ENCODE assay signal across 18 cellular contexts in the genomic region with DNA sequence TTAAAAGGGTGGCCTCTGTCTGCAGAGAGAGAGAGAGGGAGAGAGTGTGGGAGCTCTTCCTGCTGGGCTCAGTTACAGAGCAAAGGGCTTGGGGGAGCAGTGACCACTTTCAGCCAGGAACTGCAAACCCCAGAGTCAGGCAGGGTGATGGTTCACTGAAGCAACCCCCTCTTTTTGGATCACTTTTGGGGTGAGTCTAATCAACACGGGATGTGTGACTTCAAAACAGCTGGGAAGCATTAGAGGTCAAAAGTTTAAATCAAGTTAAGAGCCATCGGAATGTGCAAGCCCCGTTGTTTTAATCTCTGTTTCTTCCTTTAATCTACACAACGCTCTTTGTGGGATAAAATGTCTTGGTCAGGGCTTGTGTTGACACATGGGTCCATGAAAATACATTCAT.
A peak's percentile ranks its signal among the peaks of the same experiment; 100 is the strongest.
DNase-seq lines count a peak whose midpoint lies in the region; FAIRE-seq and TF ChIP-seq lines count a peak whose summit lies in the region.
"Had no signal": no experiment of that assay in that cellular context is flagged by ENCODE, and none has a peak within 500 bp of the region (broad histone marks: within the 10 kb centered on the region; RNA-seq: fewer than 3 reads in every experiment).

No MANE protein-coding gene starts in this region.

- H3K36me3 ChIP-seq in A673 (ENCODE audit: insufficient read depth, low read length, poor library complexity, severe bottlenecking): no peaks in the 10 kb centered on the region
- no peaks in the 10 kb centered on the region for H3K36me3 ChIP-seq in neural progenitor cell
- H3K36me3 ChIP-seq: prostate gland had no signal

- POLR2A ChIA-PET in A673 (lab: Charles Lee; ENCODE audit: low non-redundant PET): interaction anchor here (0.7 kb wide), 1 partner anchor 70 kb away, joined by 3 read pairs; no protein-coding TSS in a partner anchor

- peaks cover 2% of the 10 kb centered on the region for H3K36me3 Mint-ChIP-seq in neural progenitor cell

- no peaks in the 10 kb centered on the region for H3K27me3 ChIP-seq in A673 (replicated peaks; ENCODE audit: insufficient read depth, low read depth, low read length, poor library complexity)
- H3K27me3 ChIP-seq in neural progenitor cell: no peaks in the 10 kb centered on the region

- peak overlapping the region; percentile 83 for H3K27ac Mint-ChIP-seq in neural progenitor cell
- H3K27ac Mint-ChIP-seq: activated CD4-positive, alpha-beta T cell treated with anti-CD3 and anti-CD28 coated beads, Interleukin-2, amount 10 ng/mL, durations not matched to agents 7 days and 5 days had no signal

- peak overlapping the region; percentile 0 for H3K4me2 ChIP-seq in neural progenitor cell

- H3K9ac ChIP-seq in neural progenitor cell: no peak overlapping the region

- H3K79me2 ChIP-seq in neural progenitor cell (ENCODE audit: low read depth): no peaks in the 10 kb centered on the region

- H3K9me3 ChIP-seq in A673 (ENCODE audit: low read depth, low read length, poor library complexity, severe bottlenecking) (no peaks in the 10 kb centered on the region), neural progenitor cell (ENCODE audit: low read depth) (no peaks in the 10 kb centered on the region)
- H3K9me3 ChIP-seq: prostate gland had no signal

- intact Hi-C loops in A673 (cut with micrococcal nuclease; ENCODE audit: unreplicated experiment): no loop called here

- H3K4me3 Mint-ChIP-seq in neural progenitor cell: no peak overlapping the region
- H3K4me3 Mint-ChIP-seq: activated CD4-positive, alpha-beta T cell treated with anti-CD3 and anti-CD28 coated beads, Interleukin-2, amount 10 ng/mL, durations not matched to agents 7 days and 5 days had no signal

- DNase-seq in A673 (ENCODE audit: low spot score) (peak; percentile 18), HFF-Myc (ENCODE audit: extremely low read depth, low read depth) (peak; percentile 45), neural progenitor cell (ENCODE audit: low spot score) (peak; percentile 50), GM12891 (ENCODE audit: insufficient read length, low spot score) (no peak), GM10266 (ENCODE audit: extremely low spot score) (no peak), NCI-H2227 treated with DMSO at 0.1 percent for 48 hours (lab: John Stamatoyannopoulos, UW) (no peak), NCI-H510A treated with DMSO at 0.1 percent for 48 hours (lab: John Stamatoyannopoulos, UW) (no peak)
- DNase-seq: ACHN; activated CD4-positive, alpha-beta T cell treated with anti-CD3 and anti-CD28 coated beads, Interleukin-2, amount 10 ng/mL, durations not matched to agents 7 days and 5 days; activated naive CD4-positive, alpha-beta T cell treated with anti-CD3 and anti-CD28 coated beads, Interleukin-2, amount 50 U/mL, for 16 hours; effector CD4-positive, alpha-beta T cell; H7; Karpas-422; left colon; NCI-H1417; NCI-H510A had no signal

- H3K27me3 Mint-ChIP-seq in neural progenitor cell (ENCODE audit: insufficient read depth, low read depth): peaks cover 5% of the 10 kb centered on the region
- H3K27me3 Mint-ChIP-seq: activated CD4-positive, alpha-beta T cell treated with anti-CD3 and anti-CD28 coated beads, Interleukin-2, amount 10 ng/mL, durations not matched to agents 7 days and 5 days had no signal

- CTCF ChIA-PET in A673 (lab: Charles Lee): no interaction called here

- peak; percentile 98 for FAIRE-seq in endometrium (lab: Jason Lieb, UNC)
- no peak for FAIRE-seq in GM12891 (lab: Jason Lieb, UNC)

- peak overlapping the region; percentile 7 for H2AFZ ChIP-seq in neural progenitor cell (replicated peaks)

- TF ChIP-seq CTCF in A673 (conservative IDR thresholded peaks at IDR 0.05; ENCODE audit: low read depth, low read length): no peak
- no peak for TF ChIP-seq CTCF in HFF-Myc (IDR thresholded peaks at IDR 0.05; ENCODE audit: low read depth, low read length, missing control alignments)
- no peak for TF ChIP-seq CTCF in neural progenitor cell (IDR thresholded peaks at IDR 0.05)
- TF ChIP-seq CTCF in GM10266 (IDR thresholded peaks at IDR 0.05; ENCODE audit: control insufficient read depth, insufficient read depth, low read depth, missing control alignments): no peak

- no peaks in the 10 kb centered on the region for H4K20me1 ChIP-seq in neural progenitor cell (ENCODE audit: low read depth)

- no peak overlapping the region for H3K27ac ChIP-seq in A673 (ENCODE audit: low read depth, low read length, poor library complexity, severe bottlenecking)
- H3K27ac ChIP-seq in neural progenitor cell: no peak overlapping the region
- H3K27ac ChIP-seq: prostate gland had no signal

- no peaks in the 10 kb centered on the region for H3F3A ChIP-seq in neural progenitor cell (ENCODE audit: low read depth)

- H3K9me3 Mint-ChIP-seq in neural progenitor cell: peaks cover 2% of the 10 kb centered on the region

- H3K4me3 ChIP-seq in A673 (ENCODE audit: low read depth, low read length, poor library complexity, severe bottlenecking): no peak overlapping the region
- H3K4me3 ChIP-seq in HFF-Myc (replicated peaks; ENCODE audit: low read depth, low read length): no peak overlapping the region
- no peak overlapping the region for H3K4me3 ChIP-seq in neural progenitor cell
- H3K4me3 ChIP-seq: prostate gland had no signal

- no peak for TF ChIP-seq POLR2A in GM12891 (IDR thresholded peaks at IDR 0.05; ENCODE audit: low read depth, low read length)

- BruUV-seq in A673 (replicated peaks; lab: Mats Ljungman, UMichigan): no TSS peak

- peaks cover 20% of the 10 kb centered on the region for H3K4me1 Mint-ChIP-seq in neural progenitor cell
- H3K4me1 Mint-ChIP-seq: activated CD4-positive, alpha-beta T cell treated with anti-CD3 and anti-CD28 coated beads, Interleukin-2, amount 10 ng/mL, durations not matched to agents 7 days and 5 days had no signal

- H3K4me1 ChIP-seq in A673 (ENCODE audit: insufficient read depth, low read length, poor library complexity, severe bottlenecking): peaks cover 15% of the 10 kb centered on the region
- H3K4me1 ChIP-seq in neural progenitor cell: peaks cover 13% of the 10 kb centered on the region
- H3K4me1 ChIP-seq: prostate gland had no signal

TF ChIP-seq in GM12891, 5 proteins besides CTCF, POLR2A, EP300 and RAD21:
- TF ChIP-seq POU2F2 (IDR thresholded peaks at IDR 0.05; ENCODE audit: low read depth, low read length) (no peak), PAX5 (IDR thresholded peaks at IDR 0.05; ENCODE audit: insufficient read depth, low read length, severe bottlenecking) (no peak), POLR2AphosphoS5 (IDR thresholded peaks at IDR 0.05; ENCODE audit: low read depth, low read length) (no peak), TAF1 (IDR thresholded peaks at IDR 0.05; ENCODE audit: low read depth, low read length) (no peak), SPI1 (IDR thresholded peaks at IDR 0.05; ENCODE audit: low read depth, low read length) (no peak)

Comparison
In these comparisons a context has a peak if more than half of its experiments do, and no peak if none do; other contexts are left out.
1. DNase-seq: peak in A673 (single experiment), HFF-Myc (single experiment) and neural progenitor cell (single experiment); none in GM12891 (single experiment), GM10266 (single experiment), NCI-H2227 treated with DMSO at 0.1 percent for 48 hours (single experiment) and NCI-H510A treated with DMSO at 0.1 percent for 48 hours (single experiment).